In the genomic region with DNA sequence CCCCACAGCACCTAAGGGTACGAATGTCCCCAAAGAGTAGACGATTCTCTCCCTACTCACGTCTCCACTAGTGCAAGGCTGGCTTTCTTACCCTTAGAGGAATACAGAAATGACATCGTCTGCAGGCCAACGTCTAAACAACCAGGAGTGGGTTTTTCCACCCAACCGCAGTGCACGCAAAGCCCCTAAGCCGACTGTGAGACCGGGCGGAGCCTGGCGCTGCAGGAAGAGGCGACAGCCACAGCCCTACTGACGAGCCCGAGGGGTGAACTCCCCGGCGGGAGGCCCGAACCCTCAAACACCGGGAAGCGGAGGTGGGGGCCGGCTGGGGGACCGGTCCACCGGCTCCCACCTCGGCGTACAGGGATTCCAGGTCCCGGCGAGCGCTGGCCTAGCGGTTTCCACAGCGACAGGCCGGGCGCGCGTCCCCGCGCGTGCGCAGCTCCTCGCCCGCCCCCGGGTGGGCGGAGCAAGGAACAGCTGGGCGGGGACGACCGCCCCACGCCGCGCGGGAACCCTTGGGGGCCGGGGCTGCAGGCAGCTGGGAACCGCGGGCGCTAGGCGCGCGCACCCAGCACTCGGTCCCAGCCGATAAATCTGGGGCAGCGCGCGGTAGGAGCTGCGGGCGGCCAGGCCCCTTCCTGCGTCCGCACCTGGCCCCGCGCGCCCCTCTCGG, we compare ENCODE assay signal across 1 cellular context.
TF ChIP-seq lines count a peak whose summit lies in the region.

A gene with protein sequence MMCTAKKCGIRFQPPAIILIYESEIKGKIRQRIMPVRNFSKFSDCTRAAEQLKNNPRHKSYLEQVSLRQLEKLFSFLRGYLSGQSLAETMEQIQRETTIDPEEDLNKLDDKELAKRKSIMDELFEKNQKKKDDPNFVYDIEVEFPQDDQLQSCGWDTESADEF (minus strand): TSS at position 413 of the 676 bp plus-strand sequence. CDS start 3,593 bp downstream, outside the sequence.
A gene (plus strand): TSS at position 540 of the 676 bp plus-strand sequence.

TF ChIP-seq in K562, 482 proteins besides CTCF, POLR2A, EP300 and RAD21 (continued from another document and continues in another):
- TF ChIP-seq, protein P1, sequence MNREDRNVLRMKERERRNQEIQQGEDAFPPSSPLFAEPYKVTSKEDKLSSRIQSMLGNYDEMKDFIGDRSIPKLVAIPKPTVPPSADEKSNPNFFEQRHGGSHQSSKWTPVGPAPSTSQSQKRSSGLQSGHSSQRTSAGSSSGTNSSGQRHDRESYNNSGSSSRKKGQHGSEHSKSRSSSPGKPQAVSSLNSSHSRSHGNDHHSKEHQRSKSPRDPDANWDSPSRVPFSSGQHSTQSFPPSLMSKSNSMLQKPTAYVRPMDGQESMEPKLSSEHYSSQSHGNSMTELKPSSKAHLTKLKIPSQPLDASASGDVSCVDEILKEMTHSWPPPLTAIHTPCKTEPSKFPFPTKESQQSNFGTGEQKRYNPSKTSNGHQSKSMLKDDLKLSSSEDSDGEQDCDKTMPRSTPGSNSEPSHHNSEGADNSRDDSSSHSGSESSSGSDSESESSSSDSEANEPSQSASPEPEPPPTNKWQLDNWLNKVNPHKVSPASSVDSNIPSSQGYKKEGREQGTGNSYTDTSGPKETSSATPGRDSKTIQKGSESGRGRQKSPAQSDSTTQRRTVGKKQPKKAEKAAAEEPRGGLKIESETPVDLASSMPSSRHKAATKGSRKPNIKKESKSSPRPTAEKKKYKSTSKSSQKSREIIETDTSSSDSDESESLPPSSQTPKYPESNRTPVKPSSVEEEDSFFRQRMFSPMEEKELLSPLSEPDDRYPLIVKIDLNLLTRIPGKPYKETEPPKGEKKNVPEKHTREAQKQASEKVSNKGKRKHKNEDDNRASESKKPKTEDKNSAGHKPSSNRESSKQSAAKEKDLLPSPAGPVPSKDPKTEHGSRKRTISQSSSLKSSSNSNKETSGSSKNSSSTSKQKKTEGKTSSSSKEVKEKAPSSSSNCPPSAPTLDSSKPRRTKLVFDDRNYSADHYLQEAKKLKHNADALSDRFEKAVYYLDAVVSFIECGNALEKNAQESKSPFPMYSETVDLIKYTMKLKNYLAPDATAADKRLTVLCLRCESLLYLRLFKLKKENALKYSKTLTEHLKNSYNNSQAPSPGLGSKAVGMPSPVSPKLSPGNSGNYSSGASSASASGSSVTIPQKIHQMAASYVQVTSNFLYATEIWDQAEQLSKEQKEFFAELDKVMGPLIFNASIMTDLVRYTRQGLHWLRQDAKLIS (CRISPR knock-in tag; IDR thresholded peaks at IDR 0.05), result no peak; the same call in 1 of the 2 replicates
- TF ChIP-seq, protein P2, sequence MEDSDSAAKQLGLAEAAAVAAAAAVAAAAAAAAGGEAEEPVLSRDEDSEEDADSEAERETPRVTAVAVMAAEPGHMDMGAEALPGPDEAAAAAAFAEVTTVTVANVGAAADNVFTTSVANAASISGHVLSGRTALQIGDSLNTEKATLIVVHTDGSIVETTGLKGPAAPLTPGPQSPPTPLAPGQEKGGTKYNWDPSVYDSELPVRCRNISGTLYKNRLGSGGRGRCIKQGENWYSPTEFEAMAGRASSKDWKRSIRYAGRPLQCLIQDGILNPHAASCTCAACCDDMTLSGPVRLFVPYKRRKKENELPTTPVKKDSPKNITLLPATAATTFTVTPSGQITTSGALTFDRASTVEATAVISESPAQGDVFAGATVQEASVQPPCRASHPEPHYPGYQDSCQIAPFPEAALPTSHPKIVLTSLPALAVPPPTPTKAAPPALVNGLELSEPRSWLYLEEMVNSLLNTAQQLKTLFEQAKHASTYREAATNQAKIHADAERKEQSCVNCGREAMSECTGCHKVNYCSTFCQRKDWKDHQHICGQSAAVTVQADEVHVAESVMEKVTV (CRISPR knock-in tag; IDR thresholded peaks at IDR 0.05), result no peak
- no peak for TF ChIP-seq ZNF445 (CRISPR knock-in tag; IDR thresholded peaks at IDR 0.05; ENCODE audit: low read depth)
- TF ChIP-seq, protein P3, sequence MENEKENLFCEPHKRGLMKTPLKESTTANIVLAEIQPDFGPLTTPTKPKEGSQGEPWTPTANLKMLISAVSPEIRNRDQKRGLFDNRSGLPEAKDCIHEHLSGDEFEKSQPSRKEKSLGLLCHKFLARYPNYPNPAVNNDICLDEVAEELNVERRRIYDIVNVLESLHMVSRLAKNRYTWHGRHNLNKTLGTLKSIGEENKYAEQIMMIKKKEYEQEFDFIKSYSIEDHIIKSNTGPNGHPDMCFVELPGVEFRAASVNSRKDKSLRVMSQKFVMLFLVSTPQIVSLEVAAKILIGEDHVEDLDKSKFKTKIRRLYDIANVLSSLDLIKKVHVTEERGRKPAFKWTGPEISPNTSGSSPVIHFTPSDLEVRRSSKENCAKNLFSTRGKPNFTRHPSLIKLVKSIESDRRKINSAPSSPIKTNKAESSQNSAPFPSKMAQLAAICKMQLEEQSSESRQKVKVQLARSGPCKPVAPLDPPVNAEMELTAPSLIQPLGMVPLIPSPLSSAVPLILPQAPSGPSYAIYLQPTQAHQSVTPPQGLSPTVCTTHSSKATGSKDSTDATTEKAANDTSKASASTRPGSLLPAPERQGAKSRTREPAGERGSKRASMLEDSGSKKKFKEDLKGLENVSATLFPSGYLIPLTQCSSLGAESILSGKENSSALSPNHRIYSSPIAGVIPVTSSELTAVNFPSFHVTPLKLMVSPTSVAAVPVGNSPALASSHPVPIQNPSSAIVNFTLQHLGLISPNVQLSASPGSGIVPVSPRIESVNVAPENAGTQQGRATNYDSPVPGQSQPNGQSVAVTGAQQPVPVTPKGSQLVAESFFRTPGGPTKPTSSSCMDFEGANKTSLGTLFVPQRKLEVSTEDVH (IDR thresholded peaks at IDR 0.05; ENCODE audit: low read depth, partially characterized antibody), result no peak
- TF ChIP-seq, protein P4, sequence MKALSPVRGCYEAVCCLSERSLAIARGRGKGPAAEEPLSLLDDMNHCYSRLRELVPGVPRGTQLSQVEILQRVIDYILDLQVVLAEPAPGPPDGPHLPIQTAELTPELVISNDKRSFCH (CRISPR knock-in tag; IDR thresholded peaks at IDR 0.05), result no peak
- TF ChIP-seq, protein P4 (tag; IDR thresholded peaks at IDR 0.05), result 0 out of 2 replicates have a peak, but pooled peaks have one; percentile 58
- TF ChIP-seq MCM3 (IDR thresholded peaks at IDR 0.05), result no peak
- TF ChIP-seq PHB2 (IDR thresholded peaks at IDR 0.05; ENCODE audit: low read depth), result no peak
- TF ChIP-seq ZNF75A (CRISPR knock-in tag; IDR thresholded peaks at IDR 0.05), result no peak
- TF ChIP-seq CSDE1 (IDR thresholded peaks at IDR 0.05), result no peak
- no peak for TF ChIP-seq ZNF263 (CRISPR knock-in tag; IDR thresholded peaks at IDR 0.05; ENCODE audit: borderline replicate concordance)
- no peak for TF ChIP-seq PURB (CRISPR knock-in tag; IDR thresholded peaks at IDR 0.05; ENCODE audit: low read depth)
- TF ChIP-seq ZNF146 (CRISPR knock-in tag; IDR thresholded peaks at IDR 0.05; ENCODE audit: unreplicated experiment), result no peak
- TF ChIP-seq, protein P5, sequence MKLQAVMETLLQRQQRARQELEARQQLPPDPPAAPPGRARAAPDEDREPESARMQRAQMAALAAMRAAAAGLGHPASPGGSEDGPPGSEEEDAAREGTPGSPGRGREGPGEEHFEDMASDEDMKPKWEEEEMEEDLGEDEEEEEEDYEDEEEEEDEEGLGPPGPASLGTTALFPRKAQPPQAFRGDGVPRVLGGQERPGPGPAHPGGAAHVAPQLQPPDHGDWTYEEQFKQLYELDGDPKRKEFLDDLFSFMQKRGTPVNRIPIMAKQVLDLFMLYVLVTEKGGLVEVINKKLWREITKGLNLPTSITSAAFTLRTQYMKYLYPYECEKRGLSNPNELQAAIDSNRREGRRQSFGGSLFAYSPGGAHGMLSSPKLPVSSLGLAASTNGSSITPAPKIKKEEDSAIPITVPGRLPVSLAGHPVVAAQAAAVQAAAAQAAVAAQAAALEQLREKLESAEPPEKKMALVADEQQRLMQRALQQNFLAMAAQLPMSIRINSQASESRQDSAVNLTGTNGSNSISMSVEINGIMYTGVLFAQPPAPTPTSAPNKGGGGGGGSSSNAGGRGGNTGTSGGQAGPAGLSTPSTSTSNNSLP (IDR thresholded peaks at IDR 0.05; ENCODE audit: borderline replicate concordance, low read depth, low read length), result no peak
- TF ChIP-seq, protein P6, sequence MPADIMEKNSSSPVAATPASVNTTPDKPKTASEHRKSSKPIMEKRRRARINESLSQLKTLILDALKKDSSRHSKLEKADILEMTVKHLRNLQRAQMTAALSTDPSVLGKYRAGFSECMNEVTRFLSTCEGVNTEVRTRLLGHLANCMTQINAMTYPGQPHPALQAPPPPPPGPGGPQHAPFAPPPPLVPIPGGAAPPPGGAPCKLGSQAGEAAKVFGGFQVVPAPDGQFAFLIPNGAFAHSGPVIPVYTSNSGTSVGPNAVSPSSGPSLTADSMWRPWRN (IDR thresholded peaks at IDR 0.05; ENCODE audit: low read depth), result no peak
- no peak for TF ChIP-seq ZBTB8A (IDR thresholded peaks at IDR 0.05; ENCODE audit: partially characterized antibody)
- no peak for TF ChIP-seq CBX3 (IDR thresholded peaks at IDR 0.05; ENCODE audit: borderline replicate concordance in 1 of 2, low read length in 2 of 2)
- TF ChIP-seq, protein P7, sequence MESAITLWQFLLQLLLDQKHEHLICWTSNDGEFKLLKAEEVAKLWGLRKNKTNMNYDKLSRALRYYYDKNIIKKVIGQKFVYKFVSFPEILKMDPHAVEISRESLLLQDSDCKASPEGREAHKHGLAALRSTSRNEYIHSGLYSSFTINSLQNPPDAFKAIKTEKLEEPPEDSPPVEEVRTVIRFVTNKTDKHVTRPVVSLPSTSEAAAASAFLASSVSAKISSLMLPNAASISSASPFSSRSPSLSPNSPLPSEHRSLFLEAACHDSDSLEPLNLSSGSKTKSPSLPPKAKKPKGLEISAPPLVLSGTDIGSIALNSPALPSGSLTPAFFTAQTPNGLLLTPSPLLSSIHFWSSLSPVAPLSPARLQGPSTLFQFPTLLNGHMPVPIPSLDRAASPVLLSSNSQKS (CRISPR knock-in tag; IDR thresholded peaks at IDR 0.05), result no peak; the same call in 1 of the 2 replicates
- TF ChIP-seq RCOR1 (IDR thresholded peaks at IDR 0.05; ENCODE audit: borderline replicate concordance in 1 of 2, low read depth in 2 of 2, low read length in 2 of 2), result peak in 1 of 2 experiments; percentile 66; a peak in 1 of 4 replicates
- TF ChIP-seq, protein P8, sequence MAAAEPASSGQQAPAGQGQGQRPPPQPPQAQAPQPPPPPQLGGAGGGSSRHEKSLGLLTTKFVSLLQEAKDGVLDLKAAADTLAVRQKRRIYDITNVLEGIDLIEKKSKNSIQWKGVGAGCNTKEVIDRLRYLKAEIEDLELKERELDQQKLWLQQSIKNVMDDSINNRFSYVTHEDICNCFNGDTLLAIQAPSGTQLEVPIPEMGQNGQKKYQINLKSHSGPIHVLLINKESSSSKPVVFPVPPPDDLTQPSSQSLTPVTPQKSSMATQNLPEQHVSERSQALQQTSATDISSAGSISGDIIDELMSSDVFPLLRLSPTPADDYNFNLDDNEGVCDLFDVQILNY (CRISPR knock-in tag; IDR thresholded peaks at IDR 0.05), result no peak
- TF ChIP-seq ZNF253 (CRISPR knock-in tag; conservative IDR thresholded peaks at IDR 0.05), result no peak
- TF ChIP-seq PRMT5 (CRISPR knock-in tag; IDR thresholded peaks at IDR 0.05), result no peak
- no peak for TF ChIP-seq DDX20 (tag; IDR thresholded peaks at IDR 0.05; ENCODE audit: low read depth)
- no peak for TF ChIP-seq SMAD1 (IDR thresholded peaks at IDR 0.05; ENCODE audit: low read depth, low read length, partially characterized antibody)
- TF ChIP-seq ZBED1 (IDR thresholded peaks at IDR 0.05), result no peak
- TF ChIP-seq TFAM (CRISPR knock-in tag; conservative IDR thresholded peaks at IDR 0.05), result no peak
- TF ChIP-seq HDAC1 (IDR thresholded peaks at IDR 0.05), result peak in 1 of 2 experiments; percentile 78; a peak in 1 of 4 replicates
- no peak for TF ChIP-seq GABPA (tag; conservative IDR thresholded peaks at IDR 0.05; ENCODE audit: low read depth)
- TF ChIP-seq IRF2 (CRISPR knock-in tag; IDR thresholded peaks at IDR 0.05), result no peak
- TF ChIP-seq, protein P9, sequence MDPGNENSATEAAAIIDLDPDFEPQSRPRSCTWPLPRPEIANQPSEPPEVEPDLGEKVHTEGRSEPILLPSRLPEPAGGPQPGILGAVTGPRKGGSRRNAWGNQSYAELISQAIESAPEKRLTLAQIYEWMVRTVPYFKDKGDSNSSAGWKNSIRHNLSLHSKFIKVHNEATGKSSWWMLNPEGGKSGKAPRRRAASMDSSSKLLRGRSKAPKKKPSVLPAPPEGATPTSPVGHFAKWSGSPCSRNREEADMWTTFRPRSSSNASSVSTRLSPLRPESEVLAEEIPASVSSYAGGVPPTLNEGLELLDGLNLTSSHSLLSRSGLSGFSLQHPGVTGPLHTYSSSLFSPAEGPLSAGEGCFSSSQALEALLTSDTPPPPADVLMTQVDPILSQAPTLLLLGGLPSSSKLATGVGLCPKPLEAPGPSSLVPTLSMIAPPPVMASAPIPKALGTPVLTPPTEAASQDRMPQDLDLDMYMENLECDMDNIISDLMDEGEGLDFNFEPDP (CRISPR knock-in tag; IDR thresholded peaks at IDR 0.05), result no peak
- TF ChIP-seq ZC3H8 (IDR thresholded peaks at IDR 0.05), result no peak
- no peak for TF ChIP-seq RHOXF2B (CRISPR knock-in tag; conservative IDR thresholded peaks at IDR 0.05)
- TF ChIP-seq ZNF239 (CRISPR knock-in tag; IDR thresholded peaks at IDR 0.05), result no peak
- peak in 1 of 2 experiments; percentile 18; a peak in 1 of 4 replicates for TF ChIP-seq TBL1XR1 (IDR thresholded peaks at IDR 0.05; ENCODE audit: low read length in 2 of 2)
- no peak for TF ChIP-seq NFE2L1 (tag; IDR thresholded peaks at IDR 0.05; ENCODE audit: borderline replicate concordance, low read depth)
- no peak for TF ChIP-seq GTF2A2 (tag; IDR thresholded peaks at IDR 0.05)
- no peak for TF ChIP-seq ZNF197 (CRISPR knock-in tag; IDR thresholded peaks at IDR 0.05; ENCODE audit: low read depth)
- no peak for TF ChIP-seq MTA1 (IDR thresholded peaks at IDR 0.05; ENCODE audit: borderline replicate concordance)
- no peak; the same call in 1 of the 2 replicates for TF ChIP-seq CREM (IDR thresholded peaks at IDR 0.05; ENCODE audit: low read depth)
- peak in 2 of 3 experiments; percentile 5 to 28 for TF ChIP-seq YY1 (IDR thresholded peaks at IDR 0.05; ENCODE audit: borderline replicate concordance in 1 of 3, control insufficient read depth in 1 of 3, extremely low read depth in 1 of 3, insufficient read depth in 3 of 3, insufficient read length in 1 of 3, insufficient replicate concordance in 2 of 3, low read depth in 1 of 3, low read length in 2 of 3)
- TF ChIP-seq, protein P10, sequence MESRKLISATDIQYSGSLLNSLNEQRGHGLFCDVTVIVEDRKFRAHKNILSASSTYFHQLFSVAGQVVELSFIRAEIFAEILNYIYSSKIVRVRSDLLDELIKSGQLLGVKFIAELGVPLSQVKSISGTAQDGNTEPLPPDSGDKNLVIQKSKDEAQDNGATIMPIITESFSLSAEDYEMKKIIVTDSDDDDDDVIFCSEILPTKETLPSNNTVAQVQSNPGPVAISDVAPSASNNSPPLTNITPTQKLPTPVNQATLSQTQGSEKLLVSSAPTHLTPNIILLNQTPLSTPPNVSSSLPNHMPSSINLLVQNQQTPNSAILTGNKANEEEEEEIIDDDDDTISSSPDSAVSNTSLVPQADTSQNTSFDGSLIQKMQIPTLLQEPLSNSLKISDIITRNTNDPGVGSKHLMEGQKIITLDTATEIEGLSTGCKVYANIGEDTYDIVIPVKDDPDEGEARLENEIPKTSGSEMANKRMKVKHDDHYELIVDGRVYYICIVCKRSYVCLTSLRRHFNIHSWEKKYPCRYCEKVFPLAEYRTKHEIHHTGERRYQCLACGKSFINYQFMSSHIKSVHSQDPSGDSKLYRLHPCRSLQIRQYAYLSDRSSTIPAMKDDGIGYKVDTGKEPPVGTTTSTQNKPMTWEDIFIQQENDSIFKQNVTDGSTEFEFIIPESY (CRISPR knock-in tag; IDR thresholded peaks at IDR 0.05), result no peak
- TF ChIP-seq TAL1 (IDR thresholded peaks at IDR 0.05), result no peak
- no peak for TF ChIP-seq SAP30 (IDR thresholded peaks at IDR 0.05; ENCODE audit: borderline replicate concordance, insufficient read depth, low read depth, low read length, poor library complexity, severe bottlenecking)
